Comparison of ENCODE assay signal across 28 cellular contexts in the genomic region with DNA sequence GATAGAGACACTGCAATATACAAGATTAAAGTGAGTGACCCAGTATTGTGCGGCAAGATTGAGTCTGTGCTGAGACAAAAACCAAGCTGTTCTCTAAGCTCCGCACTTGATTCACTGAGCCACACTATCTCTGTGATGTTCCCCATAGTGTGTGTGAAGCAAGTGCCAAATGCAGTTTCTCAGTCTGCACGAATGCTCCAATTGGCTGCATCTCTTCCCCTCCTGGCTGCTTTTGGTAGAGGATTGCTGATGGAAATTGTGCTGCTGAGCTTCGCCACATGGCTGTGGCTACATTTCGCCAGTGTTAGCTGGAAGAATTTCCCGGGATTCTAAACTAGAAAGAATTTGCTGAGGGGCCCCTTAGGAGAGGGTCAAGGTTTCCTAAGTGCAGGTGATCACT.
"Had no signal": no experiment of that assay in that cellular context is flagged by ENCODE, and none has a peak within 500 bp of the region (broad histone marks: within the 10 kb centered on the region; RNA-seq: fewer than 3 reads in every experiment).

No MANE protein-coding gene starts in this region.

- H3K9me3 ChIP-seq: breast epithelium, Peyer's patch, SJSA1 had no signal

- H3K4me3 ChIP-seq: breast epithelium, Peyer's patch, SJSA1 had no signal

- H3K4me3 Mint-ChIP-seq: activated CD8-positive, alpha-beta T cell treated with anti-CD3 and anti-CD28 coated beads, Interleukin-2, amount 10 ng/mL, durations not matched to agents 7 days and 5 days; activated naive CD4-positive, alpha-beta T cell treated with anti-CD3 and anti-CD28 coated beads, Interleukin-2, amount 50 U/mL, for 24 hours; T-helper 2 cell treated with Interferon-gamma antibody and Interleukin-4, amounts not matched to agents 5 μg/mL and 100 μg/mL, for 36 hours had no signal

- DNase-seq: activated CD4-positive, alpha-beta T cell treated with anti-CD3 and anti-CD28 coated beads for 48 hours; activated CD4-positive, alpha-beta T cell treated with anti-CD3 and anti-CD28 coated beads, Interleukin-2, amount 50 U/mL, for 4 hours; activated CD4-positive, CD25-positive, alpha-beta regulatory T cell treated with anti-CD3 and anti-CD28 coated beads, Interleukin-2, amount 50 U/mL, for 72 hours; activated CD8-positive, alpha-beta memory T cell treated with anti-CD3 and anti-CD28 coated beads, Interleukin-2, amount 50 U/mL, for 48 hours; activated CD8-positive, alpha-beta T cell treated with anti-CD3 and anti-CD28 coated beads, Interleukin-2, amount 10 ng/mL, durations not matched to agents 7 days and 5 days; activated effector memory CD4-positive, alpha-beta T cell treated with Interleukin-2 at 50 U/mL for 16 hours; activated naive CD4-positive, alpha-beta T cell; activated T-cell treated with anti-CD3 and anti-CD28 coated beads, Interleukin-2, amount 50 U/mL, for 1 hour; aorta; Karpas-422; MM.1S; NCI-H1105 treated with DMSO at 0.1 percent for 48 hours; NCI-H146; NCI-H187 treated with DMSO at 0.1 percent for 48 hours; NCI-H2081 treated with DMSO at 0.1 percent for 48 hours; NCI-H226; NCI-H510A; NCI-H69; NK-92 treated with Interleukin-12 subunit alpha and Interleukin-12 subunit beta, amount 100 ng/mL, for 24 hours; OCI-M1; Peyer's patch; SHP77; SW 1271 had no signal

- H3K4me1 Mint-ChIP-seq: activated naive CD4-positive, alpha-beta T cell treated with anti-CD3 and anti-CD28 coated beads, Interleukin-2, amount 50 U/mL, for 24 hours had no signal

- ATAC-seq: activated CD8-positive, alpha-beta T cell treated with anti-CD3 and anti-CD28 coated beads, Interleukin-2, amount 10 ng/mL, durations not matched to agents 7 days and 5 days; SK-N-SH treated with all-trans-retinoic acid at 6 μM for 48 hours had no signal

- H3K36me3 ChIP-seq: breast epithelium, Peyer's patch, SJSA1 had no signal

- H3K27ac ChIP-seq: breast epithelium, Peyer's patch, SJSA1 had no signal

- H3K27me3 Mint-ChIP-seq: activated naive CD4-positive, alpha-beta T cell treated with anti-CD3 and anti-CD28 coated beads, Interleukin-2, amount 50 U/mL, for 24 hours had no signal

- H3K4me1 ChIP-seq: breast epithelium, Peyer's patch, SJSA1 had no signal

- H3K36me3 Mint-ChIP-seq: activated naive CD4-positive, alpha-beta T cell treated with anti-CD3 and anti-CD28 coated beads, Interleukin-2, amount 50 U/mL, for 24 hours had no signal

- H3K27me3 ChIP-seq: breast epithelium, Peyer's patch, SJSA1 had no signal

- H3K27ac Mint-ChIP-seq: activated CD8-positive, alpha-beta T cell treated with anti-CD3 and anti-CD28 coated beads, Interleukin-2, amount 10 ng/mL, durations not matched to agents 7 days and 5 days; activated naive CD4-positive, alpha-beta T cell treated with anti-CD3 and anti-CD28 coated beads, Interleukin-2, amount 50 U/mL, for 24 hours; T-helper 2 cell treated with Interferon-gamma antibody and Interleukin-4, amounts not matched to agents 5 μg/mL and 100 μg/mL, for 36 hours had no signal
